In genomic region chr11:66546966-66547661, GRCh38 we compare ENCODE assay signal across 11 cellular contexts. TPM values are rescaled to one million over a fixed set of nuclear protein-coding genes. Genes with fewer than 3 reads are reported as not detected.
DNase-seq lines count a peak whose midpoint lies in the region; ATAC-seq and TF ChIP-seq lines count a peak whose summit lies in the region.
"Had no signal": no experiment of that assay in that cellular context is flagged by ENCODE, and none has a peak within 500 bp of the region (broad histone marks: within the 10 kb centered on the region; RNA-seq: fewer than 3 reads in every experiment).

No MANE protein-coding gene starts in this region.

- no peaks in the 10 kb centered on the region for H3K9me3 Mint-ChIP-seq in activated CD4-positive, alpha-beta memory T cell treated with anti-CD3 and anti-CD28 coated beads, Interleukin-2, amount 10 ng/mL, durations not matched to agents 7 days and 5 days
- no peaks in the 10 kb centered on the region for H3K9me3 Mint-ChIP-seq in immature natural killer cell
- H3K9me3 Mint-ChIP-seq in type B pancreatic cell, result no peaks in the 10 kb centered on the region

- intact Hi-C loops in left ventricle myocardium superior (cut with micrococcal nuclease), result no loop called here

- no peaks in the 10 kb centered on the region for H3K27me3 ChIP-seq in cardiac muscle cell

- DNase-seq in cardiac muscle cell (ENCODE audit: low read depth in 1 of 2, low spot score in 1 of 2) (no peak), left ventricle myocardium superior (no peak), immature natural killer cell (no peak), type B pancreatic cell (ENCODE audit: extremely low spot score, unreplicated experiment) (no peak), ACHN (no peak), hippocampal formation (lab: John Stamatoyannopoulos, UW) (no peak), NCI-H774 (lab: John Stamatoyannopoulos, UW) (no peak)
- no peak for DNase-seq in activated CD4-positive, alpha-beta memory T cell treated with anti-CD3 and anti-CD28 coated beads, Interleukin-2, amount 10 ng/mL, durations not matched to agents 7 days and 5 days
- DNase-seq: DND-41, nucleus accumbens had no signal

- no peaks in the 10 kb centered on the region for H3K36me3 ChIP-seq in cardiac muscle cell

- POLR2A ChIA-PET in activated CD4-positive, alpha-beta memory T cell treated with anti-CD3 and anti-CD28 coated beads, Interleukin-2, amount 10 ng/mL, durations not matched to agents 7 days and 5 days (lab: Charles Lee), result interaction anchor here (1.1 to 2.8 kb wide), 10 partner anchors 9 to 693 kb away, joined by 3 to 23 read pairs (median 12); partner anchors contain the start of genes DPP3, RBM14, RBM4 and RBM4B

- peak overlapping the region; percentile 71 for H3K4me3 ChIP-seq in cardiac muscle cell

- H3K4me3 Mint-ChIP-seq in activated CD4-positive, alpha-beta memory T cell treated with anti-CD3 and anti-CD28 coated beads, Interleukin-2, amount 10 ng/mL, durations not matched to agents 7 days and 5 days, result peak overlapping the region; percentile 79
- H3K4me3 Mint-ChIP-seq in immature natural killer cell (peak overlapping the region; percentile 86 to 92 (median 88)), type B pancreatic cell (peak overlapping the region; percentile 87)

- in situ Hi-C loops in ACHN (cut with HindIII; ENCODE audit: low pct_ligation_motif_present, low pct_unique_long_range_greater_than_20kb, low sequenced_read_pairs), result no loop called here

- H3K27ac Mint-ChIP-seq in activated CD4-positive, alpha-beta memory T cell treated with anti-CD3 and anti-CD28 coated beads, Interleukin-2, amount 10 ng/mL, durations not matched to agents 7 days and 5 days, result peak overlapping the region; percentile 71
- H3K27ac Mint-ChIP-seq in immature natural killer cell, result peak overlapping the region; percentile 6 to 90 (median 74)
- no peak overlapping the region for H3K27ac Mint-ChIP-seq in type B pancreatic cell

- peak overlapping the region; percentile 78 for H3K27ac ChIP-seq in cardiac muscle cell
- H3K27ac ChIP-seq: HL-60 had no signal

- ATAC-seq in left ventricle myocardium superior, result no peak

- H3K9me3 ChIP-seq in cardiac muscle cell (ENCODE audit: low read depth), result no peaks in the 10 kb centered on the region

- peaks cover 32% of the 10 kb centered on the region for H3K4me1 Mint-ChIP-seq in activated CD4-positive, alpha-beta memory T cell treated with anti-CD3 and anti-CD28 coated beads, Interleukin-2, amount 10 ng/mL, durations not matched to agents 7 days and 5 days
- H3K4me1 Mint-ChIP-seq in immature natural killer cell (peaks cover 38 to 40% of the 10 kb centered on the region in 2 donors), type B pancreatic cell (ENCODE audit: unreplicated experiment) (peaks cover 36% of the 10 kb centered on the region)

- CTCF ChIA-PET in activated CD4-positive, alpha-beta memory T cell treated with anti-CD3 and anti-CD28 coated beads, Interleukin-2, amount 10 ng/mL, durations not matched to agents 7 days and 5 days (lab: Charles Lee), result interaction anchor here (1.5 to 1.7 kb wide), 3 partner anchors 25 to 131 kb away, joined by 3 to 17 read pairs (median 4); partner anchors contain the start of genes CCDC87, CCS and RBM4B

- H3K27me3 Mint-ChIP-seq in activated CD4-positive, alpha-beta memory T cell treated with anti-CD3 and anti-CD28 coated beads, Interleukin-2, amount 10 ng/mL, durations not matched to agents 7 days and 5 days, result peaks cover 15% of the 10 kb centered on the region
- H3K27me3 Mint-ChIP-seq in immature natural killer cell (ENCODE audit: low read depth in 3 of 3), result peaks cover 0 to 6% (median 5%) of the 10 kb centered on the region in 3 donors
- H3K27me3 Mint-ChIP-seq in type B pancreatic cell, result peaks cover 9% of the 10 kb centered on the region

- no peak for TF ChIP-seq CTCF in cardiac muscle cell (IDR thresholded peaks at IDR 0.05; ENCODE audit: low read depth, low read length)
- TF ChIP-seq CTCF in type B pancreatic cell (conservative IDR thresholded peaks at IDR 0.05), result no peak

- peaks cover 12% of the 10 kb centered on the region for H3K36me3 Mint-ChIP-seq in activated CD4-positive, alpha-beta memory T cell treated with anti-CD3 and anti-CD28 coated beads, Interleukin-2, amount 10 ng/mL, durations not matched to agents 7 days and 5 days (ENCODE audit: low read depth)
- H3K36me3 Mint-ChIP-seq in immature natural killer cell (peaks cover 2 to 6% (median 4%) of the 10 kb centered on the region in 3 donors), type B pancreatic cell (peaks cover 3% of the 10 kb centered on the region)

- H3K4me1 ChIP-seq in cardiac muscle cell (ENCODE audit: low read depth), result peaks cover 4% of the 10 kb centered on the region

RNA-seq across cellular contexts. Expression of gene ACTN3, which starts 0.4 kb away (rescaled TPM):
- total RNA-seq in cardiac muscle cell (74.2 and 189 TPM in 2 replicates), left ventricle myocardium superior (not detected), type B pancreatic cell (ENCODE audit: low replicate concordance) (0.57 and 2.6 TPM in 2 replicates)
- polyA plus RNA-seq in cardiac muscle cell (111 and 322 TPM in 2 replicates), immature natural killer cell (under 1 TPM in 1 of 3 donors, not detected in 2; 0.07 TPM)
- total RNA-seq in activated CD4-positive, alpha-beta memory T cell treated with anti-CD3 and anti-CD28 coated beads, Interleukin-2, amount 10 ng/mL, durations not matched to agents 7 days and 5 days, result under 1 TPM; 0.30 to 0.35 TPM

RNA-seq across cellular contexts. Expression of gene ZDHHC24, which starts 1.3 kb away (rescaled TPM):
- total RNA-seq in cardiac muscle cell, result 14.7 and 21.6 TPM in 2 replicates
- polyA plus RNA-seq in cardiac muscle cell, result 15.2 and 16.9 TPM in 2 replicates
- total RNA-seq in left ventricle myocardium superior, result 5.5 TPM
- 10 to 100 TPM; 25.9 to 26.0 TPM for total RNA-seq in activated CD4-positive, alpha-beta memory T cell treated with anti-CD3 and anti-CD28 coated beads, Interleukin-2, amount 10 ng/mL, durations not matched to agents 7 days and 5 days
- 10 to 100 TPM; 19.8 to 28.0 (median 24.7) TPM for polyA plus RNA-seq in immature natural killer cell
- total RNA-seq in type B pancreatic cell (ENCODE audit: low replicate concordance), result 8.7 and 12.7 TPM in 2 replicates

RNA-seq across cellular contexts. Expression of gene CTSF, which starts 21.3 kb away (rescaled TPM):
- total RNA-seq in cardiac muscle cell (15.2 and 45.6 TPM in 2 replicates), left ventricle myocardium superior (64.5 TPM), type B pancreatic cell (ENCODE audit: low replicate concordance) (10.1 TPM in 1 of 2 replicates, not detected in the other)
- polyA plus RNA-seq in cardiac muscle cell (16.8 and 51.0 TPM in 2 replicates), immature natural killer cell (10 to 100 TPM; 24.2 to 56.7 (median 48.8) TPM)
- total RNA-seq in activated CD4-positive, alpha-beta memory T cell treated with anti-CD3 and anti-CD28 coated beads, Interleukin-2, amount 10 ng/mL, durations not matched to agents 7 days and 5 days, result 1 to 10 TPM; 3.7 to 4.3 TPM

RNA-seq across cellular contexts. Expression of gene BBS1, which starts 36.7 kb away (rescaled TPM):
- total RNA-seq in cardiac muscle cell, result 100 and 106 TPM in 2 replicates
- 59.7 and 62.7 TPM in 2 replicates for polyA plus RNA-seq in cardiac muscle cell
- 17.8 TPM for total RNA-seq in left ventricle myocardium superior
- 10 to 100 TPM; 16.8 to 16.9 TPM for total RNA-seq in activated CD4-positive, alpha-beta memory T cell treated with anti-CD3 and anti-CD28 coated beads, Interleukin-2, amount 10 ng/mL, durations not matched to agents 7 days and 5 days
- polyA plus RNA-seq in immature natural killer cell, result 1 to 10 TPM; 5.3 to 8.3 (median 6.2) TPM
- total RNA-seq in type B pancreatic cell (ENCODE audit: low replicate concordance), result 43.1 and 71.8 TPM in 2 replicates

RNA-seq across cellular contexts. Expression of gene CCDC87, which starts 45.7 kb away (rescaled TPM):
- total RNA-seq in cardiac muscle cell (2.7 and 3.9 TPM in 2 replicates), left ventricle myocardium superior (0.25 TPM), type B pancreatic cell (ENCODE audit: low replicate concordance) (0.94 and 1.1 TPM in 2 replicates)
- polyA plus RNA-seq in cardiac muscle cell (1.2 and 4.8 TPM in 2 replicates), immature natural killer cell (not detected)
- total RNA-seq in activated CD4-positive, alpha-beta memory T cell treated with anti-CD3 and anti-CD28 coated beads, Interleukin-2, amount 10 ng/mL, durations not matched to agents 7 days and 5 days, result not detected

Comparison
In these comparisons a context has a peak if more than half of its experiments do, and no peak if none do; other contexts are left out.
1. RNA of gene ACTN3, which starts 0.4 kb away (total RNA-seq): 74.2 to 189 TPM in cardiac muscle cell; 0.57 to 2.6 TPM in type B pancreatic cell, 0.30 to 0.35 TPM in activated CD4-positive, alpha-beta memory T cell treated with anti-CD3 and anti-CD28 coated beads, Interleukin-2, amount 10 ng/mL, durations not matched to agents 7 days and 5 days and not detected in left ventricle myocardium superior (single experiment); every median in the first group is over 10 times any median in the second.
2. Peak in every context shown above with its lines, with median percentiles within 50 percentile points of each other: H3K4me3 Mint-ChIP-seq.